Comparison of ENCODE assay signal across 16 cellular contexts in the genomic region with DNA sequence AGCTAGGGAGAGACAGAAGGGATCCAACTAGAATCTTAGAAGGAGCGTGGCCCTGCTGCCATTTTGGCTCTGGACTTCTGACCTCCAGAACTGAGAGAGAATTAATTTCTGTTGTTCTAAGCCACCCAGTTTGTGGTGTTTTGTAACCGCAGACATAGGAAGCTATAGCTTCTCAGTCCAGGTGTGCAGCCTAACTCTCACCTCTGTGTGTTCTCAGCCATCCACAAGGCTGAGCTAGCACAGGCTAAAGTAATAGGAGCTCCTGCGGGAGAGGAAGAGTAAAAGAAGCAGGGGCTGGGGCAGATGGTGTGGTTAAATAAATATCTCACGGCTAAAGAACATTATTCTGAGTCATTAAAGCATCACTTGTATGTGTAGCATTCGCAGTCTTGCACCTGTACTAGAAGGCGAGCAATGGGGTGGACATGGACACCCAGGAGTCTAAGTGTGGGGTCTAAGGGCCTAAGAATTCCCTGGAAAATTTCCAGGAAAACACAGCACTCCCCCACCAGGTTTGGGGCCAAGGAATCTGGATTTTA.
"Had no signal": no experiment of that assay in that cellular context is flagged by ENCODE, and none has a peak within 500 bp of the region (broad histone marks: within the 10 kb centered on the region; RNA-seq: fewer than 3 reads in every experiment).

No MANE protein-coding gene starts in this region.

- DNase-seq: activated CD4-positive, alpha-beta T cell treated with anti-CD3 and anti-CD28 coated beads, Interleukin-2, amount 50 U/mL, for 1 hour; activated CD8-positive, alpha-beta memory T cell treated with anti-CD3 and anti-CD28 coated beads for 24 hours; activated naive CD4-positive, alpha-beta T cell treated with anti-CD3 and anti-CD28 coated beads for 36 hours; activated naive CD8-positive, alpha-beta T cell treated with anti-CD3 and anti-CD28 coated beads, Interleukin-2, amount 50 U/mL, for 24 hours; dermis blood vessel endothelial cell; gastrocnemius medialis; left lung; mammary epithelial cell; naive B cell; spleen; stimulated activated naive CD8-positive, alpha-beta T cell treated with anti-CD3 and anti-CD28 coated beads, Interleukin-15, amount 100 ng/mL, for 72 hours; T-helper 9 cell; testis; upper lobe of left lung had no signal

- ATAC-seq: activated CD4-positive, CD25-positive, alpha-beta regulatory T cell treated with anti-CD3 and anti-CD28 coated beads, Interleukin-2, amount 50 U/mL, for 24 hours; activated naive CD8-positive, alpha-beta T cell treated with anti-CD3 and anti-CD28 coated beads, Interleukin-2, amount 50 U/mL, for 24 hours; gastrocnemius medialis; left lung; sciatic nerve; stimulated activated naive CD8-positive, alpha-beta T cell treated with anti-CD3 and anti-CD28 coated beads, Interleukin-15, amount 100 ng/mL, for 72 hours had no signal
